In genomic region chr13:66077286-66077685, GRCh38 we compare ENCODE assay signal across 20 cellular contexts.
"Had no signal": no experiment of that assay in that cellular context is flagged by ENCODE, and none has a peak within 500 bp of the region (broad histone marks: within the 10 kb centered on the region; RNA-seq: fewer than 3 reads in every experiment).

No MANE protein-coding gene starts in this region.

- DNase-seq: activated CD4-positive, alpha-beta T cell treated with anti-CD3 and anti-CD28 coated beads, Interleukin-2, amount 50 U/mL, for 1 hour; activated CD8-positive, alpha-beta memory T cell treated with anti-CD3 and anti-CD28 coated beads, Interleukin-2, amount 50 U/mL, for 4 hours; activated naive CD4-positive, alpha-beta T cell treated with anti-CD3 and anti-CD28 coated beads, Interleukin-2, amount 10 ng/mL, durations not matched to agents 7 days and 5 days; activated naive CD8-positive, alpha-beta T cell treated with anti-CD3 and anti-CD28 coated beads, Interleukin-2, amount 50 U/mL, for 24 hours; activated T-cell treated with anti-CD3 and anti-CD28 coated beads, Interleukin-2, amount 50 U/mL, for 4 hours; aorta; brain microvascular endothelial cell; foreskin melanocyte; hypothalamus; lower lobe of right lung; pancreas; stimulated activated naive B cell treated with anti-CD40 and anti-IgM and Interleukin-4, amounts not matched to agents 10 μg/mL and 1 μg/mL and 100 μg/mL, for 72 hours; T-cell had no signal

- H3K27ac ChIP-seq: brain microvascular endothelial cell, coronary artery, lower lobe of right lung, neutrophil, pancreas had no signal

- H3K36me3 ChIP-seq: brain microvascular endothelial cell, lower lobe of right lung, neutrophil, pancreas had no signal

- H3K4me3 ChIP-seq: coronary artery, lower lobe of right lung, pancreas had no signal

- H3K9me3 ChIP-seq: lower lobe of right lung, neutrophil, pancreas had no signal

- H3K4me1 ChIP-seq: lower lobe of right lung, pancreas had no signal

- H3K27me3 ChIP-seq: brain microvascular endothelial cell, neutrophil, pancreas had no signal

- ATAC-seq: activated CD4-positive, CD25-positive, alpha-beta regulatory T cell treated with anti-CD3 and anti-CD28 coated beads, Interleukin-2, amount 50 U/mL, for 24 hours; activated naive CD8-positive, alpha-beta T cell treated with anti-CD3 and anti-CD28 coated beads, Interleukin-2, amount 50 U/mL, for 24 hours; activated T-cell treated with anti-CD3 and anti-CD28 coated beads, Interleukin-2, amount 50 U/mL, for 4 hours; esophagus mucosa; lower lobe of right lung; natural killer cell treated with Interleukin-12 subunit alpha and Interleukin-12 subunit beta and Interleukin-15 and Interleukin-18, amount 100 ng/mL, for 72 hours; pancreas; stimulated activated naive B cell treated with anti-CD40 and anti-IgM and Interleukin-4, amounts not matched to agents 10 μg/mL and 1 μg/mL and 100 μg/mL, for 72 hours; T-cell had no signal

- FAIRE-seq: endometrium, keratinocyte, pancreas had no signal
